ENCODE assay signal across 8 cellular contexts in genomic region chr7:100673302-100673941, GRCh38.
DNase-seq lines count a peak whose midpoint lies in the region; ATAC-seq lines count a peak whose summit lies in the region.

Gene GNB2 (plus strand): TSS chr7:100673740. CDS start chr7:100676266, 2,526 bp downstream.

- DNase-seq in AG08396 (ENCODE audit: low spot score), result peak; percentile 99
- peak; percentile 91 to 98 for DNase-seq in NCI-H446 (lab: John Stamatoyannopoulos, UW)
- DNase-seq in activated CD4-positive, CD25-positive, alpha-beta regulatory T cell treated with anti-CD3 and anti-CD28 coated beads, Interleukin-2, amount 50 U/mL, for 16 hours (ENCODE audit: low read depth, low spot score), result peak; percentile 93
- DNase-seq in central memory CD8-positive, alpha-beta T cell (ENCODE audit: low spot score in 2 of 2), result peak; percentile 94 to 95
- DNase-seq in iris pigment epithelial cell (ENCODE audit: low read depth), result peak; percentile 99
- DNase-seq in stimulated activated CD4-positive, alpha-beta T cell treated with anti-CD3 and anti-CD28 coated beads, Interleukin-12 subunit alpha, Interleukin-12 subunit beta, amount 100 ng/mL, for 4 hours, result peak; percentile 99

- H3K4me1 Mint-ChIP-seq in central memory CD8-positive, alpha-beta T cell, result peaks cover 12% of the 10 kb centered on the region

- peaks cover 38% of the 10 kb centered on the region for H3K36me3 Mint-ChIP-seq in central memory CD8-positive, alpha-beta T cell (ENCODE audit: insufficient read depth)

- peak within 1 kb of the TSS; percentile 98 for H3K4me3 Mint-ChIP-seq in central memory CD8-positive, alpha-beta T cell

- no peaks in the 10 kb centered on the region for H3K9me3 Mint-ChIP-seq in central memory CD8-positive, alpha-beta T cell

- peak within 1 kb of the TSS; percentile 95 for H3K27ac Mint-ChIP-seq in central memory CD8-positive, alpha-beta T cell (ENCODE audit: low read depth)

- no peaks in the 10 kb centered on the region for H3K27me3 Mint-ChIP-seq in central memory CD8-positive, alpha-beta T cell

- ATAC-seq in GM19025 (IDR thresholded peaks at IDR 0.05; ENCODE audit: low read depth, unreplicated experiment) (peak; percentile 60), HG03342 (IDR thresholded peaks at IDR 0.05; ENCODE audit: unreplicated experiment) (peak; percentile 62)
- peak; percentile 57 for ATAC-seq in central memory CD8-positive, alpha-beta T cell (replicated peaks; ENCODE audit: extremely low read depth, poor library complexity, severe bottlenecking)

Comparison
In these comparisons a context has a peak if more than half of its experiments do, and no peak if none do; other contexts are left out.
1. Peak in every context shown above with its lines: DNase-seq and ATAC-seq.